ENCODE assay signal across 1 cellular context in the genomic region with DNA sequence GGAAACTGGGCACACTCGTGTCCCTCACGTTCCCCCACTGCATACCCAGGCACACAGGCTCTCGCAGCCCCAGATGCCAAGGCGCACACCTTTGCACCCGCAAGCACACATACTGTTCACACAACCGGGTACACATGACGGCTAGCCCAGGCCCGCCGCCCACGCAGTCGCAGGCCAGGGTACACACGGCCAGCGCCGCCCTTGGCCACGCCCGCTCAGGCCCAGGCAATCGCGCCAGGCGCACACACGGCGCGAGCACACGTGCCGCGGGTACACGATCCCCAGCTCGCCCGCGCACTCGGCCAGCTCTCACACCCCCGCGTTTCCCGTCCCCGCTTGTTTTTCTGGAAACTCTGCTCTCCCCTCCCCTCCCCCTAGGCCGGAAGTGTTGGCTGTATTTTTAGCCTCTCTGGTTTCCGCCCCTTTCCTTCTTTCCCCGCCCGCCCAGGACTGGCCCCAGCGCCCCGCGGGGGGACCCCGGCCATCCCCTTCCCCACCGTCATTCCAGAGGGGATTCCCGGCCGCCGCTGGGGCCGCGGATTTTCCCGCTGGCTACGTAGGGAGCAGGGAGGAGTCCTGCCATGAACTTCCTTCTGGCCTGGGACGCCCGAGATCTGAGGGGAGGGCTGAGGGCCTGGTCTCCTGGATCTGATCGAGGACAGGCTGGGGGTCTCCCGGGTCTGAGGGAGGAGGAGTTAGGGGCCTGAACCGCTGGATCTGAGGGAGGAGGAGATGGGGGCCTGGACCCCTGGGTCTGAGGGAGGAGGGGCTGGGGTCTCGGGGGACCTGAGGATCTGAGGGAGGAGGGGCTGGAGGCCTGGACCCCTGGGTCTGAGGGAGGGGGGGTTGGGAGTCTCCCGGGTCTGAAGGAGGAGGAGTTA.
TF ChIP-seq lines count a peak whose summit lies in the region.

No MANE protein-coding gene starts in this region.

TF ChIP-seq in GM23338, 12 proteins besides CTCF, POLR2A, EP300 and RAD21 (continued from another document):
- TF ChIP-seq, protein P1, sequence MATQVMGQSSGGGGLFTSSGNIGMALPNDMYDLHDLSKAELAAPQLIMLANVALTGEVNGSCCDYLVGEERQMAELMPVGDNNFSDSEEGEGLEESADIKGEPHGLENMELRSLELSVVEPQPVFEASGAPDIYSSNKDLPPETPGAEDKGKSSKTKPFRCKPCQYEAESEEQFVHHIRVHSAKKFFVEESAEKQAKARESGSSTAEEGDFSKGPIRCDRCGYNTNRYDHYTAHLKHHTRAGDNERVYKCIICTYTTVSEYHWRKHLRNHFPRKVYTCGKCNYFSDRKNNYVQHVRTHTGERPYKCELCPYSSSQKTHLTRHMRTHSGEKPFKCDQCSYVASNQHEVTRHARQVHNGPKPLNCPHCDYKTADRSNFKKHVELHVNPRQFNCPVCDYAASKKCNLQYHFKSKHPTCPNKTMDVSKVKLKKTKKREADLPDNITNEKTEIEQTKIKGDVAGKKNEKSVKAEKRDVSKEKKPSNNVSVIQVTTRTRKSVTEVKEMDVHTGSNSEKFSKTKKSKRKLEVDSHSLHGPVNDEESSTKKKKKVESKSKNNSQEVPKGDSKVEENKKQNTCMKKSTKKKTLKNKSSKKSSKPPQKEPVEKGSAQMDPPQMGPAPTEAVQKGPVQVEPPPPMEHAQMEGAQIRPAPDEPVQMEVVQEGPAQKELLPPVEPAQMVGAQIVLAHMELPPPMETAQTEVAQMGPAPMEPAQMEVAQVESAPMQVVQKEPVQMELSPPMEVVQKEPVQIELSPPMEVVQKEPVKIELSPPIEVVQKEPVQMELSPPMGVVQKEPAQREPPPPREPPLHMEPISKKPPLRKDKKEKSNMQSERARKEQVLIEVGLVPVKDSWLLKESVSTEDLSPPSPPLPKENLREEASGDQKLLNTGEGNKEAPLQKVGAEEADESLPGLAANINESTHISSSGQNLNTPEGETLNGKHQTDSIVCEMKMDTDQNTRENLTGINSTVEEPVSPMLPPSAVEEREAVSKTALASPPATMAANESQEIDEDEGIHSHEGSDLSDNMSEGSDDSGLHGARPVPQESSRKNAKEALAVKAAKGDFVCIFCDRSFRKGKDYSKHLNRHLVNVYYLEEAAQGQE (IDR thresholded peaks at IDR 0.05; ENCODE audit: unreplicated experiment): no peak
- TF ChIP-seq NANOG (IDR thresholded peaks at IDR 0.05; ENCODE audit: borderline replicate concordance): no peak
- peak; percentile 80 for TF ChIP-seq CREB1 (CRISPR knock-in tag; IDR thresholded peaks at IDR 0.05; ENCODE audit: low read depth)
- no peak for TF ChIP-seq ZNF331 (CRISPR knock-in tag; IDR thresholded peaks at IDR 0.05; ENCODE audit: low read depth)
- TF ChIP-seq, protein P2, sequence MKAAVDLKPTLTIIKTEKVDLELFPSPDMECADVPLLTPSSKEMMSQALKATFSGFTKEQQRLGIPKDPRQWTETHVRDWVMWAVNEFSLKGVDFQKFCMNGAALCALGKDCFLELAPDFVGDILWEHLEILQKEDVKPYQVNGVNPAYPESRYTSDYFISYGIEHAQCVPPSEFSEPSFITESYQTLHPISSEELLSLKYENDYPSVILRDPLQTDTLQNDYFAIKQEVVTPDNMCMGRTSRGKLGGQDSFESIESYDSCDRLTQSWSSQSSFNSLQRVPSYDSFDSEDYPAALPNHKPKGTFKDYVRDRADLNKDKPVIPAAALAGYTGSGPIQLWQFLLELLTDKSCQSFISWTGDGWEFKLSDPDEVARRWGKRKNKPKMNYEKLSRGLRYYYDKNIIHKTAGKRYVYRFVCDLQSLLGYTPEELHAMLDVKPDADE (IDR thresholded peaks at IDR 0.05): peak; percentile 74
- TF ChIP-seq STAT1 (IDR thresholded peaks at IDR 0.05; ENCODE audit: unreplicated experiment): no peak
- TF ChIP-seq, protein P3, sequence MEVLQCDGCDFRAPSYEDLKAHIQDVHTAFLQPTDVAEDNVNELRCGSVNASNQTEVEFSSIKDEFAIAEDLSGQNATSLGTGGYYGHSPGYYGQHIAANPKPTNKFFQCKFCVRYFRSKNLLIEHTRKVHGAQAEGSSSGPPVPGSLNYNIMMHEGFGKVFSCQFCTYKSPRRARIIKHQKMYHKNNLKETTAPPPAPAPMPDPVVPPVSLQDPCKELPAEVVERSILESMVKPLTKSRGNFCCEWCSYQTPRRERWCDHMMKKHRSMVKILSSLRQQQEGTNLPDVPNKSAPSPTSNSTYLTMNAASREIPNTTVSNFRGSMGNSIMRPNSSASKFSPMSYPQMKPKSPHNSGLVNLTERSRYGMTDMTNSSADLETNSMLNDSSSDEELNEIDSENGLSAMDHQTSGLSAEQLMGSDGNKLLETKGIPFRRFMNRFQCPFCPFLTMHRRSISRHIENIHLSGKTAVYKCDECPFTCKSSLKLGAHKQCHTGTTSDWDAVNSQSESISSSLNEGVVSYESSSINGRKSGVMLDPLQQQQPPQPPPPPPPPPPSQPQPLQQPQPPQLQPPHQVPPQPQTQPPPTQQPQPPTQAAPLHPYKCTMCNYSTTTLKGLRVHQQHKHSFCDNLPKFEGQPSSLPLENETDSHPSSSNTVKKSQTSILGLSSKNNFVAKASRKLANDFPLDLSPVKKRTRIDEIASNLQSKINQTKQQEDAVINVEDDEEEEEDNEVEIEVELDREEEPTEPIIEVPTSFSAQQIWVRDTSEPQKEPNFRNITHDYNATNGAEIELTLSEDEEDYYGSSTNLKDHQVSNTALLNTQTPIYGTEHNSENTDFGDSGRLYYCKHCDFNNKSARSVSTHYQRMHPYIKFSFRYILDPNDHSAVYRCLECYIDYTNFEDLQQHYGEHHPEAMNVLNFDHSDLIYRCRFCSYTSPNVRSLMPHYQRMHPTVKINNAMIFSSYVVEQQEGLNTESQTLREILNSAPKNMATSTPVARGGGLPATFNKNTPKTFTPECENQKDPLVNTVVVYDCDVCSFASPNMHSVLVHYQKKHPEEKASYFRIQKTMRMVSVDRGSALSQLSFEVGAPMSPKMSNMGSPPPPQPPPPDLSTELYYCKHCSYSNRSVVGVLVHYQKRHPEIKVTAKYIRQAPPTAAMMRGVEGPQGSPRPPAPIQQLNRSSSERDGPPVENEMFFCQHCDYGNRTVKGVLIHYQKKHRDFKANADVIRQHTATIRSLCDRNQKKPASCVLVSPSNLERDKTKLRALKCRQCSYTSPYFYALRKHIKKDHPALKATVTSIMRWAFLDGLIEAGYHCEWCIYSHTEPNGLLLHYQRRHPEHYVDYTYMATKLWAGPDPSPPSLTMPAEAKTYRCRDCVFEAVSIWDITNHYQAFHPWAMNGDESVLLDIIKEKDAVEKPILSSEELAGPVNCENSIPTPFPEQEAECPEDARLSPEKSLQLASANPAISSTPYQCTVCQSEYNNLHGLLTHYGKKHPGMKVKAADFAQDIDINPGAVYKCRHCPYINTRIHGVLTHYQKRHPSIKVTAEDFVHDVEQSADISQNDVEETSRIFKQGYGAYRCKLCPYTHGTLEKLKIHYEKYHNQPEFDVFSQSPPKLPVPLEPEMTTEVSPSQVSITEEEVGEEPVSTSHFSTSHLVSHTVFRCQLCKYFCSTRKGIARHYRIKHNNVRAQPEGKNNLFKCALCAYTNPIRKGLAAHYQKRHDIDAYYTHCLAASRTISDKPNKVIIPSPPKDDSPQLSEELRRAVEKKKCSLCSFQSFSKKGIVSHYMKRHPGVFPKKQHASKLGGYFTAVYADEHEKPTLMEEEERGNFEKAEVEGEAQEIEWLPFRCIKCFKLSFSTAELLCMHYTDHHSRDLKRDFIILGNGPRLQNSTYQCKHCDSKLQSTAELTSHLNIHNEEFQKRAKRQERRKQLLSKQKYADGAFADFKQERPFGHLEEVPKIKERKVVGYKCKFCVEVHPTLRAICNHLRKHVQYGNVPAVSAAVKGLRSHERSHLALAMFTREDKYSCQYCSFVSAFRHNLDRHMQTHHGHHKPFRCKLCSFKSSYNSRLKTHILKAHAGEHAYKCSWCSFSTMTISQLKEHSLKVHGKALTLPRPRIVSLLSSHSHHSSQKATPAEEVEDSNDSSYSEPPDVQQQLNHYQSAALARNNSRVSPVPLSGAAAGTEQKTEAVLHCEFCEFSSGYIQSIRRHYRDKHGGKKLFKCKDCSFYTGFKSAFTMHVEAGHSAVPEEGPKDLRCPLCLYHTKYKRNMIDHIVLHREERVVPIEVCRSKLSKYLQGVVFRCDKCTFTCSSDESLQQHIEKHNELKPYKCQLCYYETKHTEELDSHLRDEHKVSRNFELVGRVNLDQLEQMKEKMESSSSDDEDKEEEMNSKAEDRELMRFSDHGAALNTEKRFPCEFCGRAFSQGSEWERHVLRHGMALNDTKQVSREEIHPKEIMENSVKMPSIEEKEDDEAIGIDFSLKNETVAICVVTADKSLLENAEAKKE (CRISPR knock-in tag; IDR thresholded peaks at IDR 0.05): no peak
- TF ChIP-seq EZH2 (IDR thresholded peaks at IDR 0.05; ENCODE audit: low read depth, unreplicated experiment): no peak
- no peak for TF ChIP-seq JUNB (IDR thresholded peaks at IDR 0.05; ENCODE audit: unreplicated experiment)
